14 cellular contexts compared by ENCODE assay signal in genomic region chr5:144102979-144103378, GRCh38.
DNase-seq lines count a peak whose midpoint lies in the region; ATAC-seq and TF ChIP-seq lines count a peak whose summit lies in the region.
"Had no signal": no experiment of that assay in that cellular context is flagged by ENCODE, and none has a peak within 500 bp of the region (broad histone marks: within the 10 kb centered on the region; RNA-seq: fewer than 3 reads in every experiment).

No MANE protein-coding gene starts in this region.

- no peak overlapping the region for H2AFZ ChIP-seq in IMR-90 (replicated peaks; ENCODE audit: low read length, poor library complexity)

- CTCF ChIA-PET in IMR-90 (lab: Yijun Ruan, JAX), result interaction anchor here (1.2 kb wide), 1 partner anchor 31 kb away, joined by 3 read pairs; no protein-coding TSS in a partner anchor

- H2BK15ac ChIP-seq in IMR-90 (ENCODE audit: low read depth, low read length), result no peak overlapping the region

- H4K91ac ChIP-seq in IMR-90 (ENCODE audit: insufficient read depth, low read depth, low read length), result no peak overlapping the region

- H3K18ac ChIP-seq in IMR-90 (ENCODE audit: low read depth, low read length), result peak overlapping the region; percentile 25; the same call in 1 of the 2 replicates

- BruUV-seq in IMR-90 (replicated peaks; lab: Mats Ljungman, UMichigan), result no TSS peak

- no peak overlapping the region for H3K27ac ChIP-seq in IMR-90 (ENCODE audit: insufficient read depth, low read length)
- H3K27ac ChIP-seq in VCaP, result peak overlapping the region; percentile 68

- H3K23ac ChIP-seq in IMR-90 (ENCODE audit: low read depth, low read length), result no peak overlapping the region

- H3K36me3 ChIP-seq in IMR-90 (ENCODE audit: control insufficient read depth, insufficient read depth, low read length) (no peaks in the 10 kb centered on the region), HAP-1 (replicated peaks) (no peaks in the 10 kb centered on the region)

- H3K27me3 ChIP-seq in IMR-90 (ENCODE audit: control insufficient read depth, insufficient read depth, low read length), result no peaks in the 10 kb centered on the region
- no peaks in the 10 kb centered on the region for H3K27me3 ChIP-seq in HAP-1 (ENCODE audit: low read depth)

- no peak for TF ChIP-seq POLR2A in IMR-90 (IDR thresholded peaks at IDR 0.05; ENCODE audit: low read depth, low read length)

- H2AK9ac ChIP-seq in IMR-90 (replicated peaks; ENCODE audit: low read depth, low read length, poor library complexity), result no peak overlapping the region

- peaks cover 3% of the 10 kb centered on the region for H3K4me1 ChIP-seq in IMR-90 (ENCODE audit: control insufficient read depth, insufficient read depth, low read length)
- H3K4me1 ChIP-seq in HAP-1, result no peaks in the 10 kb centered on the region

- H4K20me1 ChIP-seq in IMR-90 (ENCODE audit: insufficient read depth, low read length), result no peaks in the 10 kb centered on the region

- no peak overlapping the region for H4K8ac ChIP-seq in IMR-90 (ENCODE audit: low read depth in 2 of 2, low read length in 2 of 2)

- POLR2A ChIA-PET in IMR-90 (lab: Charles Lee; ENCODE audit: unreplicated experiment), result no interaction called here

- no peaks in the 10 kb centered on the region for H3K9me3 ChIP-seq in IMR-90 (ENCODE audit: control insufficient read depth, insufficient read depth, low read length)
- H3K9me3 ChIP-seq in HAP-1, result no peaks in the 10 kb centered on the region

- no peak overlapping the region for H3K9ac ChIP-seq in IMR-90 (ENCODE audit: low read depth, low read length)

- no CpG with 5 or more reads among the region's 2 CpGs for WGBS in IMR-90 (ENCODE audit: extremely low coverage in 2 of 2, insufficient read length in 1 of 2), 2 experiments

- H3K14ac ChIP-seq in IMR-90 (replicated peaks; ENCODE audit: low read depth, low read length), result no peak overlapping the region

- H4K5ac ChIP-seq in IMR-90 (ENCODE audit: low read depth, low read length), result no peak overlapping the region

- dilution Hi-C loops in IMR-90 (cut with HindIII; ENCODE audit: low sequenced_read_pairs, unreplicated experiment), result no loop called here

- no peak for ATAC-seq in IMR-90 (ENCODE audit: low read depth)
- ATAC-seq: HCT116 had no signal

- H2BK120ac ChIP-seq in IMR-90 (ENCODE audit: low read depth, low read length), result no peak overlapping the region

- H3K4me3 ChIP-seq in IMR-90 (ENCODE audit: insufficient read depth, low read depth, low read length) (no peak overlapping the region), HAP-1 (no peak overlapping the region)

- no peak overlapping the region for H3K56ac ChIP-seq in IMR-90 (ENCODE audit: extremely low read depth, insufficient read depth, low read length)

- in situ Hi-C loops in IMR-90 (cut with MboI; ENCODE audit: low sequenced_read_pairs) (no loop called here), HAP-1 (cut with MboI; ENCODE audit: low sequenced_read_pairs) (no loop called here)

- no peak for DNase-seq in IMR-90
- DNase-seq in NCI-H774 (lab: John Stamatoyannopoulos, UW), result peak; percentile 18
- DNase-seq in DMS114 treated with DMSO at 0.1 percent for 48 hours (lab: John Stamatoyannopoulos, UW; ENCODE audit: unreplicated experiment), result no peak
- no peak for DNase-seq in NCI-H526 (lab: John Stamatoyannopoulos, UW)
- DNase-seq in HAP-1 (ENCODE audit: low spot score in 2 of 2), result no peak
- DNase-seq: C1 segment of cervical spinal cord; Calu3; CD4-positive, alpha-beta memory T cell; COR-L47; DMS153; DND-41; H7 had no signal

- TF ChIP-seq CTCF in IMR-90 (conservative IDR thresholded peaks at IDR 0.05; ENCODE audit: low read depth, low read length) (no peak), VCaP (conservative IDR thresholded peaks at IDR 0.05) (no peak)

- no peak overlapping the region for H2BK20ac ChIP-seq in IMR-90 (ENCODE audit: low read depth, low read length)

- intact Hi-C loops in IMR-90 (cut with micrococcal nuclease), result no loop called here

- no peak for TF ChIP-seq RAD21 in IMR-90 (IDR thresholded peaks at IDR 0.05; ENCODE audit: low read length)

- no peak overlapping the region for H2AK5ac ChIP-seq in IMR-90 (ENCODE audit: low read depth, low read length)

- no peaks in the 10 kb centered on the region for H3K9me1 ChIP-seq in IMR-90 (ENCODE audit: insufficient read depth, low read length)

- H3K4me2 ChIP-seq in IMR-90 (ENCODE audit: low read depth, low read length), result no peak overlapping the region

- no peak overlapping the region for H2BK5ac ChIP-seq in IMR-90 (ENCODE audit: low read depth, low read length, poor library complexity, severe bottlenecking)

- no peak overlapping the region for H3K4ac ChIP-seq in IMR-90 (ENCODE audit: low read depth, low read length)

- no peaks in the 10 kb centered on the region for H3K79me1 ChIP-seq in IMR-90 (ENCODE audit: low read depth in 1 of 2, low read length in 2 of 2)

TF ChIP-seq in IMR-90, 13 proteins besides CTCF, POLR2A, EP300 and RAD21:
- TF ChIP-seq NFE2L2 (IDR thresholded peaks at IDR 0.05; ENCODE audit: low read depth, low read length) (no peak), MXI1 (IDR thresholded peaks at IDR 0.05; ENCODE audit: borderline replicate concordance, low read depth, low read length) (no peak), SMC3 (IDR thresholded peaks at IDR 0.05; ENCODE audit: low read depth, low read length) (no peak), RFX5 (IDR thresholded peaks at IDR 0.05; ENCODE audit: low read depth, low read length) (no peak), CEBPB (IDR thresholded peaks at IDR 0.05; ENCODE audit: low read depth, low read length) (no peak), MAFK (IDR thresholded peaks at IDR 0.05; ENCODE audit: low read depth, low read length) (no peak), FOS (IDR thresholded peaks at IDR 0.05; ENCODE audit: low read depth, low read length) (no peak), MAZ (IDR thresholded peaks at IDR 0.05; ENCODE audit: borderline replicate concordance, low read depth, low read length) (no peak), ELK1 (IDR thresholded peaks at IDR 0.05; ENCODE audit: borderline replicate concordance, low read depth, low read length) (no peak), BHLHE40 (IDR thresholded peaks at IDR 0.05; ENCODE audit: low read depth, low read length) (no peak), USF2 (IDR thresholded peaks at IDR 0.05; ENCODE audit: low read depth, low read length) (no peak), CHD1 (IDR thresholded peaks at IDR 0.05; ENCODE audit: low read depth, low read length) (no peak), RCOR1 (IDR thresholded peaks at IDR 0.05; ENCODE audit: insufficient replicate concordance, low read length) (no peak)
